Comparison of ENCODE assay signal across 8 cellular contexts in genomic region chr18:63439334-63439733, GRCh38. TPM values are rescaled to one million over a fixed set of nuclear protein-coding genes. Genes with fewer than 3 reads are reported as not detected.
A peak's percentile ranks its signal among the peaks of the same experiment; 100 is the strongest.
DNase-seq lines count a peak whose midpoint lies in the region; ATAC-seq, FAIRE-seq and TF ChIP-seq lines count a peak whose summit lies in the region.

No MANE protein-coding gene starts in this region.

- TF ChIP-seq EP300 in HepG2 (IDR thresholded peaks at IDR 0.05; ENCODE audit: low read depth in 2 of 2, low read length in 2 of 2) (no peak), HepG2 (CRISPR knock-in tag; IDR thresholded peaks at IDR 0.05; ENCODE audit: borderline replicate concordance) (no peak)

- no peak overlapping the region for H3K4me3 Mint-ChIP-seq in activated CD4-positive, alpha-beta T cell treated with anti-CD3 and anti-CD28 coated beads for 36 hours
- H3K4me3 Mint-ChIP-seq in stimulated activated effector memory CD8-positive, alpha-beta T cell treated with anti-CD3 and anti-CD28 coated beads, Interleukin-12 subunit alpha, Interleukin-12 subunit beta, amount 100 ng/mL, for 72 hours, result no peak overlapping the region

- H4K20me1 ChIP-seq in HepG2 (ENCODE audit: insufficient read depth, low read length), result no peaks in the 10 kb centered on the region

- H3K27me3 Mint-ChIP-seq in activated CD4-positive, alpha-beta T cell treated with anti-CD3 and anti-CD28 coated beads for 36 hours, result peaks cover 3% of the 10 kb centered on the region

- no peak overlapping the region for H3K4me2 ChIP-seq in HepG2 (ENCODE audit: low read depth, low read length)

- POLR2A ChIA-PET in activated CD4-positive, alpha-beta T cell treated with anti-CD3 and anti-CD28 coated beads for 36 hours (lab: Charles Lee), result interaction anchor here (0.7 to 1.2 kb wide), 2 partner anchors 33 to 73 kb away, joined by 3 to 5 read pairs; no protein-coding TSS in a partner anchor
- POLR2A ChIA-PET in HepG2 (lab: Yijun Ruan, JAX), result interaction anchor here (0.6 to 1.2 kb wide), 2 partner anchors 17 to 72 kb away, joined by 3 read pairs; partner anchors contain the start of genes KDSR and VPS4B

- BruUV-seq in HepG2 (replicated peaks; lab: Mats Ljungman, UMichigan), result no TSS peak

- no peak overlapping the region for H3K9ac ChIP-seq in HepG2 (ENCODE audit: insufficient read depth, low read depth, low read length)

- DNase-seq in EL (peak; percentile 66), NCI-H2227 treated with DMSO at 0.1 percent for 48 hours (lab: John Stamatoyannopoulos, UW) (peak; percentile 80), dermis microvascular lymphatic vessel endothelial cell (ENCODE audit: low read depth in 2 of 2) (peak; percentile 37 to 70), HepG2 (ENCODE audit: low spot score) (peak; percentile 33)
- DNase-seq in activated CD4-positive, alpha-beta T cell treated with anti-CD3 and anti-CD28 coated beads for 36 hours, result peak; percentile 56
- DNase-seq in stimulated activated effector memory CD8-positive, alpha-beta T cell treated with anti-CD3 and anti-CD28 coated beads, Interleukin-12 subunit alpha, Interleukin-12 subunit beta, amount 100 ng/mL, for 72 hours (ENCODE audit: low spot score in 2 of 2), result peak; percentile 14 to 64

- CTCF ChIA-PET in activated CD4-positive, alpha-beta T cell treated with anti-CD3 and anti-CD28 coated beads for 36 hours (lab: Charles Lee), result interaction anchor here (0.5 to 3.4 kb wide), 60 partner anchors 9 to 1154 kb away, joined by 3 to 58 read pairs (median 4); partner anchors contain the start of genes BCL2, KDSR and VPS4B
- CTCF ChIA-PET in HepG2 (lab: Yijun Ruan, JAX; ENCODE audit: low intra/inter-chr PET ratio, low total read pairs), result interaction anchor here (1.8 to 2.0 kb wide), 3 partner anchors 97 to 423 kb away, joined by 3 to 13 read pairs (median 9); no protein-coding TSS in a partner anchor

- H3K27ac Mint-ChIP-seq in activated CD4-positive, alpha-beta T cell treated with anti-CD3 and anti-CD28 coated beads for 36 hours, result no peak overlapping the region
- H3K27ac Mint-ChIP-seq in stimulated activated effector memory CD8-positive, alpha-beta T cell treated with anti-CD3 and anti-CD28 coated beads, Interleukin-12 subunit alpha, Interleukin-12 subunit beta, amount 100 ng/mL, for 72 hours, result no peak overlapping the region

- no peak overlapping the region for H3K4me3 ChIP-seq in HepG2 (replicated peaks in 1 of 3; ENCODE audit: insufficient read depth in 1 of 3, low read depth in 2 of 3, low read length in 3 of 3)

- 0% methylated on average over 6 of the region's 6 CpGs for WGBS in HepG2 (ENCODE audit: low lambda C conversion rate)

- no peak overlapping the region for H2AFZ ChIP-seq in HepG2 (ENCODE audit: low read length)

- no peaks in the 10 kb centered on the region for H3K4me1 ChIP-seq in HepG2 (ENCODE audit: insufficient read depth, low read length)

- no peak overlapping the region for H3K27ac ChIP-seq in HepG2 (ENCODE audit: extremely low read length, insufficient read depth, low read length)

- no peaks in the 10 kb centered on the region for H3K36me3 Mint-ChIP-seq in activated CD4-positive, alpha-beta T cell treated with anti-CD3 and anti-CD28 coated beads for 36 hours (ENCODE audit: low read depth)
- H3K36me3 Mint-ChIP-seq in stimulated activated effector memory CD8-positive, alpha-beta T cell treated with anti-CD3 and anti-CD28 coated beads, Interleukin-12 subunit alpha, Interleukin-12 subunit beta, amount 100 ng/mL, for 72 hours, result no peaks in the 10 kb centered on the region

- H3K9me3 Mint-ChIP-seq in activated CD4-positive, alpha-beta T cell treated with anti-CD3 and anti-CD28 coated beads for 36 hours (ENCODE audit: low read depth), result no peaks in the 10 kb centered on the region
- no peaks in the 10 kb centered on the region for H3K9me3 Mint-ChIP-seq in stimulated activated effector memory CD8-positive, alpha-beta T cell treated with anti-CD3 and anti-CD28 coated beads, Interleukin-12 subunit alpha, Interleukin-12 subunit beta, amount 100 ng/mL, for 72 hours

- H3K9me3 ChIP-seq in HepG2 (ENCODE audit: low read length), result no peaks in the 10 kb centered on the region

- H3K27me3 ChIP-seq in HepG2 (ENCODE audit: control insufficient read depth in 1 of 2, insufficient read depth in 2 of 2, low read length in 2 of 2), result peaks cover 0 to 3% of the 10 kb centered on the region in 2 experiments; a peak in 1 of 5 replicates

- in situ Hi-C loops in HepG2 (cut with HindIII; ENCODE audit: extremely low pct_ligation_motif_present, low pct_unique_long_range_greater_than_20kb), result loop anchor here (10.0 kb wide), 2 partner anchors 95 to 435 kb away; no protein-coding TSS in a partner anchor

- FAIRE-seq in HepG2 (lab: Jason Lieb, UNC), result peak; percentile 87

- H3K4me1 Mint-ChIP-seq in activated CD4-positive, alpha-beta T cell treated with anti-CD3 and anti-CD28 coated beads for 36 hours, result no peaks in the 10 kb centered on the region
- no peaks in the 10 kb centered on the region for H3K4me1 Mint-ChIP-seq in stimulated activated effector memory CD8-positive, alpha-beta T cell treated with anti-CD3 and anti-CD28 coated beads, Interleukin-12 subunit alpha, Interleukin-12 subunit beta, amount 100 ng/mL, for 72 hours

- no peak for TF ChIP-seq POLR2A in HepG2 (IDR thresholded peaks at IDR 0.05; ENCODE audit: insufficient read depth in 1 of 2, low read depth in 2 of 2, low read length in 2 of 2)

- peak; percentile 43; the same call in 1 of the 2 replicates for TF ChIP-seq RAD21 in HepG2 (CRISPR knock-in tag; IDR thresholded peaks at IDR 0.05)

- no peaks in the 10 kb centered on the region for H3K79me2 ChIP-seq in HepG2 (ENCODE audit: insufficient read depth, low read length)

- H3K36me3 ChIP-seq in HepG2 (replicated peaks in 1 of 2; ENCODE audit: control insufficient read depth in 1 of 2, insufficient read depth in 2 of 2, low read length in 2 of 2), result no peaks in the 10 kb centered on the region

- ATAC-seq in HG02610 (IDR thresholded peaks at IDR 0.05; ENCODE audit: unreplicated experiment), result peak; percentile 55
- ATAC-seq in activated CD4-positive, alpha-beta T cell treated with anti-CD3 and anti-CD28 coated beads for 36 hours, result peak; percentile 36
- peak; percentile 76 for ATAC-seq in HepG2
- ATAC-seq in stimulated activated effector memory CD8-positive, alpha-beta T cell treated with anti-CD3 and anti-CD28 coated beads, Interleukin-12 subunit alpha, Interleukin-12 subunit beta, amount 100 ng/mL, for 72 hours, result peak; percentile 55
- ATAC-seq in HG03108 (IDR thresholded peaks at IDR 0.05; ENCODE audit: unreplicated experiment), result no peak

- TF ChIP-seq CTCF in HepG2 (CRISPR knock-in tag; IDR thresholded peaks at IDR 0.05), result peak; percentile 83

- intact Hi-C loops in activated CD4-positive, alpha-beta T cell treated with anti-CD3 and anti-CD28 coated beads for 36 hours (cut with DNase I, micrococcal nuclease), result loop anchor here (1.0 to 5.0 kb wide), 9 partner anchors 17 to 423 kb away; partner anchors contain the start of genes KDSR (in 1 of the 2) and VPS4B (in 1 of the 2)
- intact Hi-C loops in HepG2 (cut with micrococcal nuclease; ENCODE audit: unreplicated experiment), result loop anchor here (1.0 to 5.0 kb wide), 5 partner anchors 97 to 423 kb away; no protein-coding TSS in a partner anchor

RNA-seq across cellular contexts. Expression of gene VPS4B, which starts 17.1 kb away (rescaled TPM):
- 10 to 100 TPM; 40.7 to 48.4 TPM for total RNA-seq in activated CD4-positive, alpha-beta T cell treated with anti-CD3 and anti-CD28 coated beads for 36 hours
- total RNA-seq in dermis microvascular lymphatic vessel endothelial cell (42.4 and 42.6 TPM in 2 replicates), HepG2 (2016; rRNA removed; fragmentation: Illumina TruSeq; extraction: Trizol) (25.9 and 38.3 TPM in 2 replicates)
- 2.2 TPM in 2 replicates for total RNA-seq in HepG2 (2016; cell fraction: cytosol; rRNA removed; fragmentation: Illumina TruSeq; extraction: Trizol; ENCODE audit: low read depth)
- 28.6 and 39.0 TPM in 2 replicates for total RNA-seq in HepG2 (2016; cell fraction: insoluble cytoplasmic fraction; rRNA removed; fragmentation: Illumina TruSeq; extraction: Trizol)
- total RNA-seq in HepG2 (2016; cell fraction: membrane; rRNA removed; fragmentation: Illumina TruSeq; extraction: Trizol), result 7.0 and 9.1 TPM in 2 replicates
- total RNA-seq in HepG2 (2016; cell fraction: nucleus; rRNA removed; fragmentation: Illumina TruSeq; extraction: Trizol), result 17.0 and 25.2 TPM in 2 replicates
- 11.7 and 12.8 TPM in 2 replicates for polyA plus RNA-seq in HepG2 (2011; rRNA removed)
- 7.0 and 9.7 TPM in 2 replicates for polyA plus RNA-seq in HepG2 (2011; cell fraction: cytosol; rRNA removed)
- polyA plus RNA-seq in HepG2 (2011; cell fraction: nucleus; rRNA removed), result 3.3 and 4.4 TPM in 2 replicates
- polyA plus RNA-seq in HepG2 (2012), result 20.2 and 20.4 TPM in 2 replicates
- 0.92 and 1.0 TPM in 2 replicates for polyA plus RNA-seq in HepG2 (2016; cell fraction: cytosol; fragmentation: Illumina TruSeq; extraction: Trizol; ENCODE audit: low read depth)
- polyA plus RNA-seq in HepG2 (2016; cell fraction: insoluble cytoplasmic fraction; fragmentation: Illumina TruSeq; extraction: Trizol; ENCODE audit: low read depth), result 29.8 and 30.0 TPM in 2 replicates
- 3.6 and 3.7 TPM in 2 replicates for polyA plus RNA-seq in HepG2 (2016; cell fraction: membrane; fragmentation: Illumina TruSeq; extraction: Trizol; ENCODE audit: low read depth)
- polyA plus RNA-seq in HepG2 (2016; cell fraction: nucleus; fragmentation: Illumina TruSeq; extraction: Trizol; ENCODE audit: insufficient read depth, low read depth), result 15.7 and 17.2 TPM in 2 replicates
- polyA minus RNA-seq in HepG2 (2011; rRNA and poly(A)+ RNA removed; ENCODE audit: low replicate concordance), result 30.2 and 30.7 TPM in 2 replicates
- polyA minus RNA-seq in HepG2 (2011; cell fraction: cytosol; rRNA and poly(A)+ RNA removed), result 12.1 and 16.9 TPM in 2 replicates
- 27.9 and 33.8 TPM in 2 replicates for polyA minus RNA-seq in HepG2 (2011; cell fraction: nucleus; rRNA and poly(A)+ RNA removed)

RNA-seq across cellular contexts. Expression of gene SERPINB5, which starts 37.4 kb away (rescaled TPM):
- not detected for total RNA-seq in activated CD4-positive, alpha-beta T cell treated with anti-CD3 and anti-CD28 coated beads for 36 hours
- total RNA-seq in dermis microvascular lymphatic vessel endothelial cell (not detected in 2 replicates), HepG2 (2016; rRNA removed; fragmentation: Illumina TruSeq; extraction: Trizol) (not detected in 2 replicates)
- total RNA-seq in HepG2 (2016; cell fraction: cytosol; rRNA removed; fragmentation: Illumina TruSeq; extraction: Trizol; ENCODE audit: low read depth), result not detected in 2 replicates
- total RNA-seq in HepG2 (2016; cell fraction: insoluble cytoplasmic fraction; rRNA removed; fragmentation: Illumina TruSeq; extraction: Trizol), result not detected in 2 replicates
- total RNA-seq in HepG2 (2016; cell fraction: membrane; rRNA removed; fragmentation: Illumina TruSeq; extraction: Trizol), result not detected in 2 replicates
- total RNA-seq in HepG2 (2016; cell fraction: nucleus; rRNA removed; fragmentation: Illumina TruSeq; extraction: Trizol), result not detected in 2 replicates
- polyA plus RNA-seq in HepG2 (2011; rRNA removed), result not detected in 2 replicates
- not detected in 2 replicates for polyA plus RNA-seq in HepG2 (2011; cell fraction: cytosol; rRNA removed)
- polyA plus RNA-seq in HepG2 (2011; cell fraction: nucleus; rRNA removed), result not detected in 2 replicates
- polyA plus RNA-seq in HepG2 (2012), result not detected in 2 replicates
- polyA plus RNA-seq in HepG2 (2016; cell fraction: cytosol; fragmentation: Illumina TruSeq; extraction: Trizol; ENCODE audit: low read depth), result not detected in 2 replicates
- not detected in 2 replicates for polyA plus RNA-seq in HepG2 (2016; cell fraction: insoluble cytoplasmic fraction; fragmentation: Illumina TruSeq; extraction: Trizol; ENCODE audit: low read depth)
- polyA plus RNA-seq in HepG2 (2016; cell fraction: membrane; fragmentation: Illumina TruSeq; extraction: Trizol; ENCODE audit: low read depth), result not detected in 2 replicates
- polyA plus RNA-seq in HepG2 (2016; cell fraction: nucleus; fragmentation: Illumina TruSeq; extraction: Trizol; ENCODE audit: insufficient read depth, low read depth), result not detected in 2 replicates
- polyA minus RNA-seq in HepG2 (2011; rRNA and poly(A)+ RNA removed; ENCODE audit: low replicate concordance), result 133 TPM in 1 of 2 replicates, not detected in the other
- not detected in 2 replicates for polyA minus RNA-seq in HepG2 (2011; cell fraction: cytosol; rRNA and poly(A)+ RNA removed)
- not detected in 2 replicates for polyA minus RNA-seq in HepG2 (2011; cell fraction: nucleus; rRNA and poly(A)+ RNA removed)
